Comparison of ENCODE assay signal across 2 cellular contexts in the genomic region with DNA sequence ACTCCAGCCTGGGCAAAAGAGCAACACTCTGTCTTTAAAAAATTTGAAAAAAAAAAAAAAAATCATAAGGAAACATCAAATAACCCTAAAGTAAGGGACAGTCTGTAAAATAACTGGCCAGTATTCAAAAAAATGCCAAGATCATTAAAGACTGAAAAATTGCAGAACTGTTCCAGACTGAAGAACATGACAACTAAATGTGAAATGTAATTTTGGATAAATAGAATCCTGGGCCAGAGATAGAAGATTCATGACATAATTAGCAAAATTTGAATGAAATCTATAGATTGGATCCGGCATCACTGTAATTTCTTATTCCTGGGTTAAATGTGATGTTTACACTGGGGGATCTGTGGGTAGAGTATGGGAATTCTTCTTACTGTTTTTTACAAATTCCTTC.
TF ChIP-seq lines count a peak whose summit lies in the region.

No MANE protein-coding gene starts in this region.

TF ChIP-seq in HCT116, 20 proteins besides CTCF, POLR2A, EP300 and RAD21:
- TF ChIP-seq MAX (IDR thresholded peaks at IDR 0.05) (no peak), REST (IDR thresholded peaks at IDR 0.05; ENCODE audit: low read depth) (no peak), JUND (IDR thresholded peaks at IDR 0.05) (no peak), YY1 (IDR thresholded peaks at IDR 0.05; ENCODE audit: extremely low read depth, insufficient replicate concordance, low read depth, low read length) (no peak), POLR2AphosphoS5 (IDR thresholded peaks at IDR 0.05; ENCODE audit: low read depth, low read length) (no peak), FOSL1 (IDR thresholded peaks at IDR 0.05; ENCODE audit: low read depth) (no peak), EGR1 (IDR thresholded peaks at IDR 0.05; ENCODE audit: low read depth) (no peak), SP1 (IDR thresholded peaks at IDR 0.05; ENCODE audit: low read depth) (no peak), EZH2 (IDR thresholded peaks at IDR 0.05) (no peak), CBX3 (IDR thresholded peaks at IDR 0.05; ENCODE audit: low read depth) (no peak), ZNF274 (IDR thresholded peaks at IDR 0.05; ENCODE audit: low read depth, low read length) (no peak), SRF (IDR thresholded peaks at IDR 0.05; ENCODE audit: low read depth) (no peak), EZH2phosphoT487 (IDR thresholded peaks at IDR 0.05; ENCODE audit: borderline replicate concordance) (no peak), TCF7L2 (IDR thresholded peaks at IDR 0.05; ENCODE audit: borderline replicate concordance, extremely low read depth, insufficient read depth, insufficient read length) (no peak)
- TF ChIP-seq, protein P1, sequence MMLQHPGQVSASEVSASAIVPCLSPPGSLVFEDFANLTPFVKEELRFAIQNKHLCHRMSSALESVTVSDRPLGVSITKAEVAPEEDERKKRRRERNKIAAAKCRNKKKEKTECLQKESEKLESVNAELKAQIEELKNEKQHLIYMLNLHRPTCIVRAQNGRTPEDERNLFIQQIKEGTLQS (IDR thresholded peaks at IDR 0.05): no peak

TF ChIP-seq in HepG2, 621 proteins besides CTCF, POLR2A, EP300 and RAD21:
- TF ChIP-seq TRIM22 (IDR thresholded peaks at IDR 0.05) (no peak), NR2F1 (CRISPR knock-in tag; IDR thresholded peaks at IDR 0.05) (no peak), DR1 (CRISPR knock-in tag; IDR thresholded peaks at IDR 0.05) (no peak), SYNCRIP (IDR thresholded peaks at IDR 0.05; ENCODE audit: insufficient read depth, low read depth, low read length) (no peak), NCOA5 (CRISPR knock-in tag; IDR thresholded peaks at IDR 0.05) (no peak), CENPX (CRISPR knock-in tag; IDR thresholded peaks at IDR 0.05) (no peak), ZNF260 (CRISPR knock-in tag; IDR thresholded peaks at IDR 0.05; ENCODE audit: borderline replicate concordance, low read depth) (no peak), ARID5B (CRISPR knock-in tag; IDR thresholded peaks at IDR 0.05) (no peak), ZNF224 (CRISPR knock-in tag; IDR thresholded peaks at IDR 0.05) (no peak), KDM3A (CRISPR knock-in tag; IDR thresholded peaks at IDR 0.05; ENCODE audit: low read depth) (no peak), CBFB (CRISPR knock-in tag; IDR thresholded peaks at IDR 0.05) (no peak), ZKSCAN8 (CRISPR knock-in tag; IDR thresholded peaks at IDR 0.05; ENCODE audit: borderline replicate concordance) (no peak)
- TF ChIP-seq, protein P2, sequence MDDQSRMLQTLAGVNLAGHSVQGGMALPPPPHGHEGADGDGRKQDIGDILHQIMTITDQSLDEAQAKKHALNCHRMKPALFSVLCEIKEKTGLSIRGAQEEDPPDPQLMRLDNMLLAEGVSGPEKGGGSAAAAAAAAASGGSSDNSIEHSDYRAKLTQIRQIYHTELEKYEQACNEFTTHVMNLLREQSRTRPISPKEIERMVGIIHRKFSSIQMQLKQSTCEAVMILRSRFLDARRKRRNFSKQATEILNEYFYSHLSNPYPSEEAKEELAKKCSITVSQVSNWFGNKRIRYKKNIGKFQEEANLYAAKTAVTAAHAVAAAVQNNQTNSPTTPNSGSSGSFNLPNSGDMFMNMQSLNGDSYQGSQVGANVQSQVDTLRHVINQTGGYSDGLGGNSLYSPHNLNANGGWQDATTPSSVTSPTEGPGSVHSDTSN (CRISPR knock-in tag; IDR thresholded peaks at IDR 0.05; ENCODE audit: borderline replicate concordance): no peak
- TF ChIP-seq, protein P3, sequence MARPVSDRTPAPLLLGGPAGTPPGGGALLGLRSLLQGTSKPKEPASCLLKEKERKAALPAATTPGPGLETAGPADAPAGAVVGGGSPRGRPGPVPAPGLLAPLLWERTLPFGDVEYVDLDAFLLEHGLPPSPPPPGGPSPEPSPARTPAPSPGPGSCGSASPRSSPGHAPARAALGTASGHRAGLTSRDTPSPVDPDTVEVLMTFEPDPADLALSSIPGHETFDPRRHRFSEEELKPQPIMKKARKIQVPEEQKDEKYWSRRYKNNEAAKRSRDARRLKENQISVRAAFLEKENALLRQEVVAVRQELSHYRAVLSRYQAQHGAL (CRISPR knock-in tag; IDR thresholded peaks at IDR 0.05; ENCODE audit: not compliant biosample characterization): no peak
